10 cellular contexts compared by ENCODE assay signal in genomic region chr19:33601583-33601982, GRCh38. TPM values are rescaled to one million over a fixed set of nuclear protein-coding genes. Genes with fewer than 3 reads are reported as not detected.
"Had no signal": no experiment of that assay in that cellular context is flagged by ENCODE, and none has a peak within 500 bp of the region (broad histone marks: within the 10 kb centered on the region; RNA-seq: fewer than 3 reads in every experiment).

No MANE protein-coding gene starts in this region.

- H3K4me3 ChIP-seq: K562 had no signal

- H3K27ac ChIP-seq: HL-60 had no signal

- DNase-seq: GOT3, H9, HCEC 1CT, HFFc6, IMR-90, KG1 had no signal

- FAIRE-seq: H54, K562 had no signal

RNA-seq across cellular contexts. Expression of gene CHST8, which starts 20.2 kb away (rescaled TPM):
- total RNA-seq: HFFc6, HT1080, IMR-90 had no signal
- polyA plus RNA-seq: IMR-90, K562 had no signal
